Comparison of ENCODE assay signal across 13 cellular contexts in the genomic region with DNA sequence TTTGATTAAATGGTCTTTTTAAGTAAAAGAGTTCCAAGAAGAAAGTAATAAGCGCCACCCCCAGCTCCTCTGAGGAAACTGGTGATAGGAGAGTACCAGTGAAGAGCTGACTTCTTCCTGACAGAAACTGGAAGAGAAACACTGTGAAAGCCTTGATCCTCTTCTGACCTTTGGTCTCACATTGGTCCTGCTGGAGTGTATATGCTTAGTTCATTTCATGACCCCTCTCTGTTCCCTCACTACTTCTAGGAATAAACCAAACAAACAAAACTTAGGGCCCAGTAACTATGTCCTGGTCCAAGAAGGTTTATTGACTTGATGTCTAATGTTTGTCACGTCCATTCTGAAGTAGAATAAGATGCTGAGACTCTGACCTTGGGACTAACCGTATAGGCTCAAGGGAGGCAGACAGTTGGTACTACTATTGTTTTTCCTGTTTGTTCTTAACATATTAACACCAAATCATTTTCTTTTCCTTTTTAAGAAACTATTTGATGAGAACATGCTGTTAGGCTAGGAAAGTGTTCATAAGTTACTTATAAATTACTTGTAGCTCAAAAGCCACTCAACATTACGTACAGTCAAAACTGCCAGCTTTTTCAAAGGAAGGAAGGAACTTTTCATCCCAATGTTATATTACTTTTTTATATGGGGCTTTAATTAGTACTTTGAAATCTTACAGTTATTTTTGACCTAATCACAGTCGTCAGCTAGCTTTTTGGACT. TPM values are rescaled to one million over a fixed set of nuclear protein-coding genes. Genes with fewer than 3 reads are reported as not detected.
A peak's percentile ranks its signal among the peaks of the same experiment; 100 is the strongest.
DNase-seq lines count a peak whose midpoint lies in the region; ATAC-seq and TF ChIP-seq lines count a peak whose summit lies in the region.
"Had no signal": no experiment of that assay in that cellular context is flagged by ENCODE, and none has a peak within 500 bp of the region (broad histone marks: within the 10 kb centered on the region; RNA-seq: fewer than 3 reads in every experiment).

No MANE protein-coding gene starts in this region.

- no peaks in the 10 kb centered on the region for H3K27me3 ChIP-seq in CD4-positive, CD25-positive, alpha-beta regulatory T cell (ENCODE audit: control insufficient read depth, insufficient read depth, low read length)
- H3K27me3 ChIP-seq in prostate gland (replicated peaks; ENCODE audit: insufficient read depth): no peaks in the 10 kb centered on the region
- H3K27me3 ChIP-seq: BLaER1 had no signal

- intact Hi-C loops in prostate gland (cut with DNase I): loop anchor here (10.0 kb wide), 1 partner anchor 58 kb away; a partner anchor contains a TSS

- TF ChIP-seq POLR2A in prostate gland (IDR thresholded peaks at IDR 0.05): no peak

- WGBS in prostate gland: 83% methylated on average over 5 of the region's 5 CpGs

- H3K4me3 ChIP-seq in CD4-positive, CD25-positive, alpha-beta regulatory T cell (ENCODE audit: low read depth, low read length): no peak overlapping the region
- H3K4me3 ChIP-seq in prostate gland: no peak overlapping the region
- H3K4me3 ChIP-seq: BLaER1, lung had no signal

- no peaks in the 10 kb centered on the region for H3K9me3 Mint-ChIP-seq in CD4-positive, CD25-positive, alpha-beta regulatory T cell
- H3K9me3 Mint-ChIP-seq in activated naive CD4-positive, alpha-beta T cell treated with anti-CD3 and anti-CD28 coated beads, Interleukin-2, amount 50 U/mL, for 72 hours: no peaks in the 10 kb centered on the region
- H3K9me3 Mint-ChIP-seq: activated T-cell treated with anti-CD3 and anti-CD28 coated beads, Interleukin-2, amount 50 U/mL, for 4 hours had no signal

- H3K27me3 Mint-ChIP-seq in CD4-positive, CD25-positive, alpha-beta regulatory T cell: no peaks in the 10 kb centered on the region

- peak overlapping the region in 2 of 4 donors; percentile 32 to 47 for H3K4me3 Mint-ChIP-seq in CD4-positive, CD25-positive, alpha-beta regulatory T cell

- DNase-seq in CD4-positive, CD25-positive, alpha-beta regulatory T cell: peak in 1 of 3 donors; percentile 8
- no peak for DNase-seq in activated naive CD4-positive, alpha-beta T cell treated with anti-CD3 and anti-CD28 coated beads, Interleukin-2, amount 50 U/mL, for 72 hours (ENCODE audit: low spot score in 2 of 2)
- DNase-seq in NOMO-1 treated with dmso at 0.1 percent for 144 hours (lab: John Stamatoyannopoulos, UW; ENCODE audit: unreplicated experiment) (no peak), prostate gland (ENCODE audit: low spot score) (no peak), NCI-H2081 (lab: John Stamatoyannopoulos, UW) (no peak)
- DNase-seq: activated T-cell treated with anti-CD3 and anti-CD28 coated beads, Interleukin-2, amount 50 U/mL, for 4 hours; NCI-H526 treated with DMSO at 0.1 percent for 48 hours had no signal

- H3K4me1 ChIP-seq in CD4-positive, CD25-positive, alpha-beta regulatory T cell (ENCODE audit: control insufficient read depth, insufficient read depth, low read length, poor library complexity, severe bottlenecking): peaks cover 20% of the 10 kb centered on the region
- H3K4me1 ChIP-seq in prostate gland (replicated peaks): no peaks in the 10 kb centered on the region

- H3K9me3 ChIP-seq in CD4-positive, CD25-positive, alpha-beta regulatory T cell (ENCODE audit: control insufficient read depth in 2 of 2, low read length in 2 of 2): no peaks in the 10 kb centered on the region
- no peaks in the 10 kb centered on the region for H3K9me3 ChIP-seq in prostate gland
- H3K9me3 ChIP-seq: BLaER1 had no signal

- no peak for TF ChIP-seq CTCF in prostate gland (IDR thresholded peaks at IDR 0.05)

- peaks cover 32% of the 10 kb centered on the region for H3K36me3 Mint-ChIP-seq in CD4-positive, CD25-positive, alpha-beta regulatory T cell
- H3K36me3 Mint-ChIP-seq in activated naive CD4-positive, alpha-beta T cell treated with anti-CD3 and anti-CD28 coated beads, Interleukin-2, amount 50 U/mL, for 72 hours: peaks cover 0 to 47% of the 10 kb centered on the region in 2 donors

- no peak for ATAC-seq in CD4-positive, CD25-positive, alpha-beta regulatory T cell (ENCODE audit: low read depth in 2 of 2)
- ATAC-seq in GM19035 (IDR thresholded peaks at IDR 0.05; ENCODE audit: unreplicated experiment): peak; percentile 37
- ATAC-seq in HG02870 (IDR thresholded peaks at IDR 0.05; ENCODE audit: unreplicated experiment): peak; percentile 40
- peak; percentile 21 for ATAC-seq in activated naive CD4-positive, alpha-beta T cell treated with anti-CD3 and anti-CD28 coated beads, Interleukin-2, amount 50 U/mL, for 72 hours
- ATAC-seq in GM21717 (IDR thresholded peaks at IDR 0.05; ENCODE audit: unreplicated experiment): no peak
- ATAC-seq: sciatic nerve had no signal

- H3K36me3 ChIP-seq in CD4-positive, CD25-positive, alpha-beta regulatory T cell (ENCODE audit: control insufficient read depth, insufficient read depth, low read length): peaks cover 64% of the 10 kb centered on the region
- H3K36me3 ChIP-seq in prostate gland: no peaks in the 10 kb centered on the region

- peak overlapping the region; percentile 78 for H3K27ac ChIP-seq in CD4-positive, CD25-positive, alpha-beta regulatory T cell (ENCODE audit: insufficient read depth, low read length, poor library complexity, severe bottlenecking)
- no peak overlapping the region for H3K27ac ChIP-seq in prostate gland

- H3K4me1 Mint-ChIP-seq in CD4-positive, CD25-positive, alpha-beta regulatory T cell: peaks cover 25 to 37% (median 33%) of the 10 kb centered on the region in 4 donors

- H3K27ac Mint-ChIP-seq in CD4-positive, CD25-positive, alpha-beta regulatory T cell: peak overlapping the region; percentile 43 to 72 (median 55)
- H3K27ac Mint-ChIP-seq in activated naive CD4-positive, alpha-beta T cell treated with anti-CD3 and anti-CD28 coated beads, Interleukin-2, amount 50 U/mL, for 72 hours: peak overlapping the region in 1 of 2 donors; percentile 53

RNA-seq across cellular contexts. Expression of a gene that starts 57.9 kb away (rescaled TPM):
- total RNA-seq in CD4-positive, CD25-positive, alpha-beta regulatory T cell: 84.8 TPM
- 10 to 100 TPM; 33.4 to 41.9 (median 36.0) TPM for polyA plus RNA-seq in CD4-positive, CD25-positive, alpha-beta regulatory T cell
- 10 to 100 TPM; 51.1 to 56.5 TPM for total RNA-seq in activated naive CD4-positive, alpha-beta T cell treated with anti-CD3 and anti-CD28 coated beads, Interleukin-2, amount 50 U/mL, for 72 hours
- 10 to 100 TPM; 22.2 to 45.6 TPM for total RNA-seq in prostate gland

RNA-seq across cellular contexts. Expression of a gene that starts 58.1 kb away (rescaled TPM):
- total RNA-seq in CD4-positive, CD25-positive, alpha-beta regulatory T cell: 3.2 TPM
- 1 to 10 TPM in 2 of 4 donors, under 1 TPM in 2; 0.45 to 2.0 (median 1.4) TPM for polyA plus RNA-seq in CD4-positive, CD25-positive, alpha-beta regulatory T cell
- 1 to 10 TPM; 1.7 to 3.0 TPM for total RNA-seq in activated naive CD4-positive, alpha-beta T cell treated with anti-CD3 and anti-CD28 coated beads, Interleukin-2, amount 50 U/mL, for 72 hours
- 1 to 10 TPM; 8.0 to 8.5 TPM for total RNA-seq in prostate gland

Comparison
In these comparisons a context has a peak if more than half of its experiments do, and no peak if none do; other contexts are left out.
1. ATAC-seq: peak in GM19035 (single experiment), HG02870 (single experiment) and activated naive CD4-positive, alpha-beta T cell treated with anti-CD3 and anti-CD28 coated beads, Interleukin-2, amount 50 U/mL, for 72 hours (2 of 2); none in CD4-positive, CD25-positive, alpha-beta regulatory T cell (0 of 2) and GM21717 (single experiment).